ENCODE assay signal across 8 cellular contexts in the genomic region with DNA sequence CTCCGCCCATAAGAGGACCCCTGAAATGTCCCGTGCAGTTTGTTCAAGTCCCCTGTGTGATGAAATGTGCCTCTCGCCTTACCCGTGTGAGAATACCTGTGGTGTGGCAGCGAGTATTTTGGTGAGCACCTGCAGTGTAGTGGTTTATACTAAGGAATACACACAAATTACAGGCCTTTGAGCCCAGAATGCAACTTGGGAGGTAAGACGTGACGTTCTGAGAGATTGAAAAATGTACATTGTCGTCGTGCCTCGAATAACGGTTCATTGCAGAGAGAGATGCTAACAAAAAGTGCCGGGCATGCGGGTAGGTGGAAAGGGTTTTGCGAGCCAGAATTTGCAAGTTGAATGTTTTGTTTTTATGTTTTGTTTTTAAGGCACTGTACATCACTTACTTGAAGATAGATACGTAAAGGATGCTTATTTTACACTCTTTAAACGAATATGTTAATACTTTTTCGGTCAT. TPM values are rescaled to one million over a fixed set of nuclear protein-coding genes. Genes with fewer than 3 reads are reported as not detected.
DNase-seq lines count a peak whose midpoint lies in the region; ATAC-seq, FAIRE-seq and TF ChIP-seq lines count a peak whose summit lies in the region.

No MANE protein-coding gene starts in this region.

- no peaks in the 10 kb centered on the region for H3K9me3 ChIP-seq in adrenal gland (replicated peaks in 1 of 3)
- H3K9me3 ChIP-seq in lung (ENCODE audit: control insufficient read depth in 2 of 2, insufficient read depth in 1 of 2, low read length in 1 of 2) = no peaks in the 10 kb centered on the region

- H3K36me3 ChIP-seq in adrenal gland (replicated peaks in 1 of 2) (no peaks in the 10 kb centered on the region), lung (ENCODE audit: control insufficient read depth in 2 of 2, insufficient read depth in 2 of 2, low read length in 2 of 2) (peaks cover 0 to 9% of the 10 kb centered on the region in 2 donors)

- H3K4me1 ChIP-seq in adrenal gland (replicated peaks in 1 of 2) = peaks cover 0 to 7% of the 10 kb centered on the region in 2 donors
- H3K4me1 ChIP-seq in lung (ENCODE audit: control insufficient read depth in 2 of 2, insufficient read depth in 2 of 2, low read length in 2 of 2) = no peaks in the 10 kb centered on the region

- TF ChIP-seq POLR2A in adrenal gland (IDR thresholded peaks at IDR 0.05) = no peak

- H3K27ac ChIP-seq in 22Rv1 (peak overlapping the region; percentile 92), adrenal gland (peak overlapping the region in 3 of 5 donors; percentile 96 to 99 (median 98)), lung (ENCODE audit: low read depth in 1 of 2, low read length in 1 of 2) (peak overlapping the region; percentile 89 to 95)

- TF ChIP-seq CTCF in 22Rv1 (IDR thresholded peaks at IDR 0.05) (no peak), adrenal gland (IDR thresholded peaks at IDR 0.05) (no peak), lung (IDR thresholded peaks at IDR 0.05; ENCODE audit: control extremely low read depth, extremely low read depth) (no peak)

- 11 to 13% (median 13%) methylated on average over 16 to 17 of the region's 17 CpGs for WGBS in adrenal gland, 4 donors
- WGBS in lung, 2 donors = 11 to 13% methylated on average over 17 of the region's 17 CpGs

- no peak for FAIRE-seq in urothelium cell line (lab: Jason Lieb, UNC)

- H3K4me3 ChIP-seq in adrenal gland = peak overlapping the region in 3 of 4 donors; percentile 73 to 86 (median 84)
- H3K4me3 ChIP-seq in lung = peak overlapping the region; percentile 77

- intact Hi-C loops in adrenal gland (cut with DNase I) = loop anchor here (5.0 to 10.0 kb wide), 2 partner anchors 48 to 51 kb away; no protein-coding TSS in a partner anchor

- H3K27me3 ChIP-seq in adrenal gland = no peaks in the 10 kb centered on the region
- H3K27me3 ChIP-seq in lung (ENCODE audit: control insufficient read depth, insufficient read depth) = no peaks in the 10 kb centered on the region

- ATAC-seq in GM18909 (IDR thresholded peaks at IDR 0.05; ENCODE audit: poor library complexity, unreplicated experiment) (peak; percentile 23), HG03520 (IDR thresholded peaks at IDR 0.05; ENCODE audit: unreplicated experiment) (peak; percentile 12), lung (ENCODE audit: insufficient read depth, low FRiP score) (peak; percentile 16)

- DNase-seq in adrenal gland (no peak), lung (ENCODE audit: low spot score) (no peak), urothelium cell line (ENCODE audit: low spot score) (no peak), NCI-H187 treated with DMSO at 0.1 percent for 48 hours (lab: John Stamatoyannopoulos, UW) (no peak), UCSD-AML1 (lab: John Stamatoyannopoulos, UW; ENCODE audit: unreplicated experiment) (no peak)

RNA-seq across cellular contexts. Expression of gene RBBP8, which starts 0.9 kb away (rescaled TPM):
- total RNA-seq in adrenal gland (10 to 100 TPM in 7 of 8 donors, 1 to 10 TPM in 1; 8.0 to 27.6 (median 14.7) TPM), lung (10 to 100 TPM; 30.8 to 33.8 TPM)
- polyA plus RNA-seq in adrenal gland (10 to 100 TPM; 11.6 to 34.7 (median 31.6) TPM), lung (10 to 100 TPM; 24.9 to 64.3 TPM)
